ENCODE assay signal across 1 cellular context in the genomic region with DNA sequence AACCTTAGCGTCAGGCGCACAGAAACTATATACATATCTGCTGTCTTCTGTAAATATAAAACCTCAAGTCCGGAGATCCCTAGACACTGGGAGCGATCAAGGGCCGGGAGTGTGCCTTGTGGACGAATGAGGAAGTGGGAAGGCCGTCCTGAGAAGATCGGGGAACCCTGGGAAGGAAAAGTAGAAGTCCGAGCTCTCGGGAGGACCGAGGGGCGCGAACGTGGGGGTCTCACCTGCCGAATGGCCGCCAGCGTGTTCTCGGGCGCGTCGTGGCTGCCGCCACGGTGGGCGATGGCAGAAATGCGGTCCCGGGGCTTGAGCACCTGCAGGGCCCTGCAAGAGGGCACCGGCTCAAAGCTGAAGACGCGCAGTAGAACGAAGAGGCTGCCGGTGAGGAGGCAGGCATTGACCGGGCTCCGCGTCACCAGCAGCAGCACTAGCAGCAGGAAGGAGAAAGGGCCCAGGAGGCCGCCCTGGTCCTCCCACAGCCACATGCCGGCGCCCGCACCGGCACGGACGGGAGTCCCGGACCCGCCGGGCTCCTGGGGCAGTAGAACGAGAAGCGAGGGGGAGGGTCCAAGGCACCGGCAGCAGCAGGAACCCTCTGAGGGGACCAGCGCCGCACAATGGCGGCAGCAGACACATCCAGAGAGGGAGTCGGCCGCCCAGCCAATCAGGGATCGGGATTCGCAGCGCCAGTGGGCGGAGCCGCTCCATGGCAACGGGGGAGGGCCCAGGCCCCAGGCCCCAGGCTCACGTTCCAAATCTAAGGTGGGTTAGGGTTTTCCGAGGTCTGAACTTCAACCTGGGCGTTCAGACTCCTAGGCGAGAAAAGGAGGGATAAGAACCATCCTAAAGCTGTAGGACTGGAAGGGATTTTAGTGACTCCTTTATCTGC.
A peak's percentile ranks its signal among the peaks of the same experiment; 100 is the strongest.
TF ChIP-seq lines count a peak whose summit lies in the region.

A gene with protein sequence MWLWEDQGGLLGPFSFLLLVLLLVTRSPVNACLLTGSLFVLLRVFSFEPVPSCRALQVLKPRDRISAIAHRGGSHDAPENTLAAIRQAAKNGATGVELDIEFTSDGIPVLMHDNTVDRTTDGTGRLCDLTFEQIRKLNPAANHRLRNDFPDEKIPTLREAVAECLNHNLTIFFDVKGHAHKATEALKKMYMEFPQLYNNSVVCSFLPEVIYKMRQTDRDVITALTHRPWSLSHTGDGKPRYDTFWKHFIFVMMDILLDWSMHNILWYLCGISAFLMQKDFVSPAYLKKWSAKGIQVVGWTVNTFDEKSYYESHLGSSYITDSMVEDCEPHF (minus strand): TSS at position 628 of the 898 bp plus-strand sequence. CDS start 134 bp downstream, at position 494.

TF ChIP-seq in K562, 482 proteins besides CTCF, POLR2A, EP300 and RAD21 (continued from another document and continues in another):
- TF ChIP-seq, protein P1, sequence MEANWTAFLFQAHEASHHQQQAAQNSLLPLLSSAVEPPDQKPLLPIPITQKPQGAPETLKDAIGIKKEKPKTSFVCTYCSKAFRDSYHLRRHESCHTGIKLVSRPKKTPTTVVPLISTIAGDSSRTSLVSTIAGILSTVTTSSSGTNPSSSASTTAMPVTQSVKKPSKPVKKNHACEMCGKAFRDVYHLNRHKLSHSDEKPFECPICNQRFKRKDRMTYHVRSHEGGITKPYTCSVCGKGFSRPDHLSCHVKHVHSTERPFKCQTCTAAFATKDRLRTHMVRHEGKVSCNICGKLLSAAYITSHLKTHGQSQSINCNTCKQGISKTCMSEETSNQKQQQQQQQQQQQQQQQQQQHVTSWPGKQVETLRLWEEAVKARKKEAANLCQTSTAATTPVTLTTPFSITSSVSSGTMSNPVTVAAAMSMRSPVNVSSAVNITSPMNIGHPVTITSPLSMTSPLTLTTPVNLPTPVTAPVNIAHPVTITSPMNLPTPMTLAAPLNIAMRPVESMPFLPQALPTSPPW (CRISPR knock-in tag; IDR thresholded peaks at IDR 0.05): peak; percentile 32; the same call in 1 of the 2 replicates
- TF ChIP-seq, protein P2, sequence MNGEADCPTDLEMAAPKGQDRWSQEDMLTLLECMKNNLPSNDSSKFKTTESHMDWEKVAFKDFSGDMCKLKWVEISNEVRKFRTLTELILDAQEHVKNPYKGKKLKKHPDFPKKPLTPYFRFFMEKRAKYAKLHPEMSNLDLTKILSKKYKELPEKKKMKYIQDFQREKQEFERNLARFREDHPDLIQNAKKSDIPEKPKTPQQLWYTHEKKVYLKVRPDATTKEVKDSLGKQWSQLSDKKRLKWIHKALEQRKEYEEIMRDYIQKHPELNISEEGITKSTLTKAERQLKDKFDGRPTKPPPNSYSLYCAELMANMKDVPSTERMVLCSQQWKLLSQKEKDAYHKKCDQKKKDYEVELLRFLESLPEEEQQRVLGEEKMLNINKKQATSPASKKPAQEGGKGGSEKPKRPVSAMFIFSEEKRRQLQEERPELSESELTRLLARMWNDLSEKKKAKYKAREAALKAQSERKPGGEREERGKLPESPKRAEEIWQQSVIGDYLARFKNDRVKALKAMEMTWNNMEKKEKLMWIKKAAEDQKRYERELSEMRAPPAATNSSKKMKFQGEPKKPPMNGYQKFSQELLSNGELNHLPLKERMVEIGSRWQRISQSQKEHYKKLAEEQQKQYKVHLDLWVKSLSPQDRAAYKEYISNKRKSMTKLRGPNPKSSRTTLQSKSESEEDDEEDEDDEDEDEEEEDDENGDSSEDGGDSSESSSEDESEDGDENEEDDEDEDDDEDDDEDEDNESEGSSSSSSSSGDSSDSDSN (IDR thresholded peaks at IDR 0.05; ENCODE audit: borderline replicate concordance in 1 of 2, low read depth in 2 of 2, low read length in 2 of 2): 0 out of 4 replicates have a peak, but pooled peaks have one; percentile 23 to 60
- TF ChIP-seq, protein P3, sequence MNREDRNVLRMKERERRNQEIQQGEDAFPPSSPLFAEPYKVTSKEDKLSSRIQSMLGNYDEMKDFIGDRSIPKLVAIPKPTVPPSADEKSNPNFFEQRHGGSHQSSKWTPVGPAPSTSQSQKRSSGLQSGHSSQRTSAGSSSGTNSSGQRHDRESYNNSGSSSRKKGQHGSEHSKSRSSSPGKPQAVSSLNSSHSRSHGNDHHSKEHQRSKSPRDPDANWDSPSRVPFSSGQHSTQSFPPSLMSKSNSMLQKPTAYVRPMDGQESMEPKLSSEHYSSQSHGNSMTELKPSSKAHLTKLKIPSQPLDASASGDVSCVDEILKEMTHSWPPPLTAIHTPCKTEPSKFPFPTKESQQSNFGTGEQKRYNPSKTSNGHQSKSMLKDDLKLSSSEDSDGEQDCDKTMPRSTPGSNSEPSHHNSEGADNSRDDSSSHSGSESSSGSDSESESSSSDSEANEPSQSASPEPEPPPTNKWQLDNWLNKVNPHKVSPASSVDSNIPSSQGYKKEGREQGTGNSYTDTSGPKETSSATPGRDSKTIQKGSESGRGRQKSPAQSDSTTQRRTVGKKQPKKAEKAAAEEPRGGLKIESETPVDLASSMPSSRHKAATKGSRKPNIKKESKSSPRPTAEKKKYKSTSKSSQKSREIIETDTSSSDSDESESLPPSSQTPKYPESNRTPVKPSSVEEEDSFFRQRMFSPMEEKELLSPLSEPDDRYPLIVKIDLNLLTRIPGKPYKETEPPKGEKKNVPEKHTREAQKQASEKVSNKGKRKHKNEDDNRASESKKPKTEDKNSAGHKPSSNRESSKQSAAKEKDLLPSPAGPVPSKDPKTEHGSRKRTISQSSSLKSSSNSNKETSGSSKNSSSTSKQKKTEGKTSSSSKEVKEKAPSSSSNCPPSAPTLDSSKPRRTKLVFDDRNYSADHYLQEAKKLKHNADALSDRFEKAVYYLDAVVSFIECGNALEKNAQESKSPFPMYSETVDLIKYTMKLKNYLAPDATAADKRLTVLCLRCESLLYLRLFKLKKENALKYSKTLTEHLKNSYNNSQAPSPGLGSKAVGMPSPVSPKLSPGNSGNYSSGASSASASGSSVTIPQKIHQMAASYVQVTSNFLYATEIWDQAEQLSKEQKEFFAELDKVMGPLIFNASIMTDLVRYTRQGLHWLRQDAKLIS (CRISPR knock-in tag; IDR thresholded peaks at IDR 0.05): 0 out of 2 replicates have a peak, but pooled peaks have one; percentile 90
- TF ChIP-seq, protein P4, sequence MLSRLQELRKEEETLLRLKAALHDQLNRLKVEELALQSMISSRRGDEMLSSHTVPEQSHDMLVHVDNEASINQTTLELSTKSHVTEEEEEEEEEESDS (CRISPR knock-in tag; IDR thresholded peaks at IDR 0.05): no peak
- TF ChIP-seq NCOA4 (IDR thresholded peaks at IDR 0.05; ENCODE audit: partially characterized antibody) (no peak), MBD2 (IDR thresholded peaks at IDR 0.05; ENCODE audit: borderline replicate concordance, low read depth) (peak; percentile 38; the same call in 1 of the 2 replicates), TAF1 (IDR thresholded peaks at IDR 0.05; ENCODE audit: control insufficient read depth, extremely low read depth, insufficient read depth, low read length, severe bottlenecking) (peak; percentile 31), RCOR1 (IDR thresholded peaks at IDR 0.05; ENCODE audit: borderline replicate concordance in 1 of 2, low read depth in 2 of 2, low read length in 2 of 2) (peak in 1 of 2 experiments; percentile 84; a peak in 2 of 4 replicates), MYNN (IDR thresholded peaks at IDR 0.05) (no peak), MYNN (CRISPR knock-in tag; IDR thresholded peaks at IDR 0.05) (no peak), EGR1 (conservative IDR thresholded peaks at IDR 0.05) (peak; percentile 60; the same call in 1 of the 2 replicates), GABPB1 (CRISPR knock-in tag; IDR thresholded peaks at IDR 0.05) (peak; percentile 13; the same call in 1 of the 2 replicates), BRD4 (IDR thresholded peaks at IDR 0.05) (no peak), SOX6 (IDR thresholded peaks at IDR 0.05) (0 out of 2 replicates have a peak, but pooled peaks have one; percentile 10), CHD2 (IDR thresholded peaks at IDR 0.05; ENCODE audit: low read depth, low read length) (peak; percentile 46; the same call in 1 of the 2 replicates), MAZ (CRISPR knock-in tag; conservative IDR thresholded peaks at IDR 0.05 in 1 of 2, IDR thresholded peaks at IDR 0.05 in 1 of 2) (peak; percentile 57 to 70), ZSCAN29 (IDR thresholded peaks at IDR 0.05) (no peak), PHTF2 (CRISPR knock-in tag; IDR thresholded peaks at IDR 0.05) (no peak), BMI1 (IDR thresholded peaks at IDR 0.05; ENCODE audit: low read length) (peak; percentile 57; the same call in 1 of the 2 replicates), SNRNP70 (optimal IDR thresholded peaks at IDR 0.05; ENCODE audit: low read depth, low read length) (no peak), ZBTB1 (CRISPR knock-in tag; IDR thresholded peaks at IDR 0.05; ENCODE audit: borderline replicate concordance, low read depth) (peak; percentile 33; the same call in 1 of the 2 replicates), YY1 (IDR thresholded peaks at IDR 0.05; ENCODE audit: borderline replicate concordance in 1 of 3, control insufficient read depth in 1 of 3, extremely low read depth in 1 of 3, insufficient read depth in 3 of 3, insufficient read length in 1 of 3, insufficient replicate concordance in 2 of 3, low read depth in 1 of 3, low read length in 2 of 3) (peak; percentile 70 to 94 (median 89)), PHF20 (IDR thresholded peaks at IDR 0.05; ENCODE audit: partially characterized antibody) (peak; percentile 13), CCNT2 (IDR thresholded peaks at IDR 0.05; ENCODE audit: borderline replicate concordance, extremely low read depth, insufficient read length, low read depth, low read length) (peak; percentile 26), TBP (optimal IDR thresholded peaks at IDR 0.05; ENCODE audit: low read depth, low read length) (peak; percentile 73), SMAD4 (CRISPR knock-in tag; conservative IDR thresholded peaks at IDR 0.05) (peak; percentile 49; the same call in 1 of the 2 replicates), ZNF589 (CRISPR knock-in tag; IDR thresholded peaks at IDR 0.05; ENCODE audit: low read depth) (0 out of 2 replicates have a peak, but pooled peaks have one; percentile 6)
- TF ChIP-seq, protein P5, sequence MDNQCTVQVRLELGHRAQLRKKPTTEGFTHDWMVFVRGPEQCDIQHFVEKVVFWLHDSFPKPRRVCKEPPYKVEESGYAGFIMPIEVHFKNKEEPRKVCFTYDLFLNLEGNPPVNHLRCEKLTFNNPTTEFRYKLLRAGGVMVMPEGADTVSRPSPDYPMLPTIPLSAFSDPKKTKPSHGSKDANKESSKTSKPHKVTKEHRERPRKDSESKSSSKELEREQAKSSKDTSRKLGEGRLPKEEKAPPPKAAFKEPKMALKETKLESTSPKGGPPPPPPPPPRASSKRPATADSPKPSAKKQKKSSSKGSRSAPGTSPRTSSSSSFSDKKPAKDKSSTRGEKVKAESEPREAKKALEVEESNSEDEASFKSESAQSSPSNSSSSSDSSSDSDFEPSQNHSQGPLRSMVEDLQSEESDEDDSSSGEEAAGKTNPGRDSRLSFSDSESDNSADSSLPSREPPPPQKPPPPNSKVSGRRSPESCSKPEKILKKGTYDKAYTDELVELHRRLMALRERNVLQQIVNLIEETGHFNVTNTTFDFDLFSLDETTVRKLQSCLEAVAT (IDR thresholded peaks at IDR 0.05): 0 out of 4 replicates have a peak, but pooled peaks of 1 of the 2 experiments have one; percentile 20
- TF ChIP-seq, protein P6, sequence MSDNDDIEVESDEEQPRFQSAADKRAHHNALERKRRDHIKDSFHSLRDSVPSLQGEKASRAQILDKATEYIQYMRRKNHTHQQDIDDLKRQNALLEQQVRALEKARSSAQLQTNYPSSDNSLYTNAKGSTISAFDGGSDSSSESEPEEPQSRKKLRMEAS (CRISPR knock-in tag; IDR thresholded peaks at IDR 0.05): 0 out of 2 replicates have a peak, but pooled peaks have one; percentile 37
- TF ChIP-seq, protein P7, sequence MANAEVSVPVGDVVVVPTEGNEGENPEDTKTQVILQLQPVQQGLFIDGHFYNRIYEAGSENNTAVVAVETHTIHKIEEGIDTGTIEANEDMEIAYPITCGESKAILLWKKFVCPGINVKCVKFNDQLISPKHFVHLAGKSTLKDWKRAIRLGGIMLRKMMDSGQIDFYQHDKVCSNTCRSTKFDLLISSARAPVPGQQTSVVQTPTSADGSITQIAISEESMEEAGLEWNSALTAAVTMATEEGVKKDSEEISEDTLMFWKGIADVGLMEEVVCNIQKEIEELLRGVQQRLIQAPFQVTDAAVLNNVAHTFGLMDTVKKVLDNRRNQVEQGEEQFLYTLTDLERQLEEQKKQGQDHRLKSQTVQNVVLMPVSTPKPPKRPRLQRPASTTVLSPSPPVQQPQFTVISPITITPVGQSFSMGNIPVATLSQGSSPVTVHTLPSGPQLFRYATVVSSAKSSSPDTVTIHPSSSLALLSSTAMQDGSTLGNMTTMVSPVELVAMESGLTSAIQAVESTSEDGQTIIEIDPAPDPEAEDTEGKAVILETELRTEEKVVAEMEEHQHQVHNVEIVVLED (CRISPR knock-in tag; IDR thresholded peaks at IDR 0.05): 0 out of 2 replicates have a peak, but pooled peaks have one; percentile 9
- TF ChIP-seq, protein P8, sequence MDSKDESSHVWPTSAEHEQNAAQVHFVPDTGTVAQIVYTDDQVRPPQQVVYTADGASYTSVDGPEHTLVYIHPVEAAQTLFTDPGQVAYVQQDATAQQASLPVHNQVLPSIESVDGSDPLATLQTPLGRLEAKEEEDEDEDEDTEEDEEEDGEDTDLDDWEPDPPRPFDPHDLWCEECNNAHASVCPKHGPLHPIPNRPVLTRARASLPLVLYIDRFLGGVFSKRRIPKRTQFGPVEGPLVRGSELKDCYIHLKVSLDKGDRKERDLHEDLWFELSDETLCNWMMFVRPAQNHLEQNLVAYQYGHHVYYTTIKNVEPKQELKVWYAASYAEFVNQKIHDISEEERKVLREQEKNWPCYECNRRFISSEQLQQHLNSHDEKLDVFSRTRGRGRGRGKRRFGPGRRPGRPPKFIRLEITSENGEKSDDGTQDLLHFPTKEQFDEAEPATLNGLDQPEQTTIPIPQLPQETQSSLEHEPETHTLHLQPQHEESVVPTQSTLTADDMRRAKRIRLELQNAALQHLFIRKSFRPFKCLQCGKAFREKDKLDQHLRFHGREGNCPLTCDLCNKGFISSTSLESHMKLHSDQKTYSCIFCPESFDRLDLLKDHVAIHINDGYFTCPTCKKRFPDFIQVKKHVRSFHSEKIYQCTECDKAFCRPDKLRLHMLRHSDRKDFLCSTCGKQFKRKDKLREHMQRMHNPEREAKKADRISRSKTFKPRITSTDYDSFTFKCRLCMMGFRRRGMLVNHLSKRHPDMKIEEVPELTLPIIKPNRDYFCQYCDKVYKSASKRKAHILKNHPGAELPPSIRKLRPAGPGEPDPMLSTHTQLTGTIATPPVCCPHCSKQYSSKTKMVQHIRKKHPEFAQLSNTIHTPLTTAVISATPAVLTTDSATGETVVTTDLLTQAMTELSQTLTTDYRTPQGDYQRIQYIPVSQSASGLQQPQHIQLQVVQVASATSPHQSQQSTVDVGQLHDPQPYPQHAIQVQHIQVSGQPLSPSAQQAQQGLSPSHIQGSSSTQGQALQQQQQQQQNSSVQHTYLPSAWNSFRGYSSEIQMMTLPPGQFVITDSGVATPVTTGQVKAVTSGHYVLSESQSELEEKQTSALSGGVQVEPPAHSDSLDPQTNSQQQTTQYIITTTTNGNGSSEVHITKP (IDR thresholded peaks at IDR 0.05; ENCODE audit: partially characterized antibody): peak; percentile 20
- TF ChIP-seq, protein P9, sequence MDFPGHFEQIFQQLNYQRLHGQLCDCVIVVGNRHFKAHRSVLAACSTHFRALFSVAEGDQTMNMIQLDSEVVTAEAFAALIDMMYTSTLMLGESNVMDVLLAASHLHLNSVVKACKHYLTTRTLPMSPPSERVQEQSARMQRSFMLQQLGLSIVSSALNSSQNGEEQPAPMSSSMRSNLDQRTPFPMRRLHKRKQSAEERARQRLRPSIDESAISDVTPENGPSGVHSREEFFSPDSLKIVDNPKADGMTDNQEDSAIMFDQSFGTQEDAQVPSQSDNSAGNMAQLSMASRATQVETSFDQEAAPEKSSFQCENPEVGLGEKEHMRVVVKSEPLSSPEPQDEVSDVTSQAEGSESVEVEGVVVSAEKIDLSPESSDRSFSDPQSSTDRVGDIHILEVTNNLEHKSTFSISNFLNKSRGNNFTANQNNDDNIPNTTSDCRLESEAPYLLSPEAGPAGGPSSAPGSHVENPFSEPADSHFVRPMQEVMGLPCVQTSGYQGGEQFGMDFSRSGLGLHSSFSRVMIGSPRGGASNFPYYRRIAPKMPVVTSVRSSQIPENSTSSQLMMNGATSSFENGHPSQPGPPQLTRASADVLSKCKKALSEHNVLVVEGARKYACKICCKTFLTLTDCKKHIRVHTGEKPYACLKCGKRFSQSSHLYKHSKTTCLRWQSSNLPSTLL (IDR thresholded peaks at IDR 0.05): no peak
